26 cellular contexts compared by ENCODE assay signal in genomic region chr16:87254271-87254670, GRCh38.
"Had no signal": no experiment of that assay in that cellular context is flagged by ENCODE, and none has a peak within 500 bp of the region (broad histone marks: within the 10 kb centered on the region; RNA-seq: fewer than 3 reads in every experiment).

No MANE protein-coding gene starts in this region.

- H3K27me3 ChIP-seq: brain microvascular endothelial cell, gastroesophageal sphincter had no signal

- H3K4me1 Mint-ChIP-seq: activated CD4-positive, alpha-beta T cell treated with anti-CD3 and anti-CD28 coated beads for 36 hours; activated CD4-positive, alpha-beta T cell treated with anti-CD3 and anti-CD28 coated beads, Interleukin-2, amount 10 ng/mL, durations not matched to agents 7 days and 5 days; central memory CD8-positive, alpha-beta T cell had no signal

- H3K9me3 ChIP-seq: esophagus squamous epithelium, gastroesophageal sphincter had no signal

- H3K4me3 ChIP-seq: esophagus squamous epithelium, gastroesophageal sphincter had no signal

- H3K27ac ChIP-seq: brain microvascular endothelial cell, epithelial cell of prostate, esophagus squamous epithelium, gastroesophageal sphincter had no signal

- H3K27me3 Mint-ChIP-seq: activated CD4-positive, alpha-beta memory T cell treated with anti-CD3 and anti-CD28 coated beads, Interleukin-2, amount 10 ng/mL, durations not matched to agents 7 days and 5 days; activated CD4-positive, alpha-beta T cell treated with anti-CD3 and anti-CD28 coated beads for 36 hours; activated CD4-positive, alpha-beta T cell treated with anti-CD3 and anti-CD28 coated beads, Interleukin-2, amount 10 ng/mL, durations not matched to agents 7 days and 5 days; activated naive CD8-positive, alpha-beta T cell; central memory CD8-positive, alpha-beta T cell; effector memory CD8-positive, alpha-beta T cell had no signal

- ATAC-seq: activated CD4-positive, alpha-beta T cell treated with anti-CD3 and anti-CD28 coated beads for 36 hours; activated T-cell treated with anti-CD3 and anti-CD28 coated beads, Interleukin-2, amount 50 U/mL, for 4 hours; effector memory CD8-positive, alpha-beta T cell; gastroesophageal sphincter had no signal

- H3K4me3 Mint-ChIP-seq: activated CD4-positive, alpha-beta memory T cell treated with anti-CD3 and anti-CD28 coated beads, Interleukin-2, amount 10 ng/mL, durations not matched to agents 7 days and 5 days; activated CD4-positive, alpha-beta T cell treated with anti-CD3 and anti-CD28 coated beads for 36 hours; activated CD4-positive, alpha-beta T cell treated with anti-CD3 and anti-CD28 coated beads, Interleukin-2, amount 10 ng/mL, durations not matched to agents 7 days and 5 days; activated naive CD8-positive, alpha-beta T cell; activated T-cell treated with anti-CD3 and anti-CD28 coated beads, Interleukin-2, amount 50 U/mL, for 4 hours; activated T-helper 1 cell treated with anti-CD3 and anti-CD28 coated beads, Interleukin-12 subunit alpha, Interleukin-12 subunit beta, Interleukin-2, Interleukin-4 antibody, amounts not matched to agents 30 ng/mL and 10 ng/mL and 1 ng/mL, durations not matched to agents 14 hours and 24 hours and 36 hours; central memory CD8-positive, alpha-beta T cell; effector memory CD8-positive, alpha-beta T cell had no signal

- DNase-seq: activated CD4-positive, alpha-beta memory T cell treated with anti-CD3 and anti-CD28 coated beads, Interleukin-2, amount 10 ng/mL, durations not matched to agents 7 days and 5 days; activated CD4-positive, alpha-beta T cell treated with anti-CD3 and anti-CD28 coated beads for 36 hours; activated CD4-positive, alpha-beta T cell treated with anti-CD3 and anti-CD28 coated beads, Interleukin-2, amount 10 ng/mL, durations not matched to agents 7 days and 5 days; activated CD4-positive, alpha-beta T cell treated with anti-CD3 and anti-CD28 coated beads, Interleukin-2, amount 50 U/mL, for 4 hours; activated CD4-positive, CD25-positive, alpha-beta regulatory T cell; activated CD4-positive, CD25-positive, alpha-beta regulatory T cell treated with anti-CD3 and anti-CD28 coated beads, Interleukin-2, amount 50 U/mL, for 72 hours; activated gamma-delta T cell treated with Interleukin-2 at 50 U/mL for 16 hours; activated naive CD4-positive, alpha-beta T cell treated with anti-CD3 and anti-CD28 coated beads, Interleukin-2, amount 50 U/mL, for 16 hours; activated naive CD4-positive, alpha-beta T cell treated with Interleukin-2 at 50 U/mL for 16 hours; activated T-cell treated with anti-CD3 and anti-CD28 coated beads, Interleukin-2, amount 50 U/mL, for 4 hours; amniotic stem cell; anterior cingulate cortex; brain microvascular endothelial cell; cortex of kidney; dermis blood vessel endothelial cell; effector CD4-positive, alpha-beta T cell; effector memory CD8-positive, alpha-beta T cell; esophagus squamous epithelium; foreskin melanocyte; T-helper 2 cell had no signal

- H3K4me1 ChIP-seq: esophagus squamous epithelium, gastroesophageal sphincter had no signal

- H3K27ac Mint-ChIP-seq: activated CD4-positive, alpha-beta memory T cell treated with anti-CD3 and anti-CD28 coated beads, Interleukin-2, amount 10 ng/mL, durations not matched to agents 7 days and 5 days; activated CD4-positive, alpha-beta T cell treated with anti-CD3 and anti-CD28 coated beads for 36 hours; activated CD4-positive, alpha-beta T cell treated with anti-CD3 and anti-CD28 coated beads, Interleukin-2, amount 10 ng/mL, durations not matched to agents 7 days and 5 days; activated naive CD8-positive, alpha-beta T cell; activated T-helper 1 cell treated with anti-CD3 and anti-CD28 coated beads, Interleukin-12 subunit alpha, Interleukin-12 subunit beta, Interleukin-2, Interleukin-4 antibody, amounts not matched to agents 30 ng/mL and 10 ng/mL and 1 ng/mL, durations not matched to agents 14 hours and 24 hours and 36 hours; activated T-helper 2 cell treated with anti-CD3 and anti-CD28 coated beads, Interferon-gamma antibody, Interleukin-2, Interleukin-4, amounts not matched to agents 10 μg/mL and 5 μg/mL and 100 μg/mL, durations not matched to agents 14 hours and 24 hours and 36 hours; effector memory CD8-positive, alpha-beta T cell had no signal

- H3K9me3 Mint-ChIP-seq: activated CD4-positive, alpha-beta memory T cell treated with anti-CD3 and anti-CD28 coated beads, Interleukin-2, amount 10 ng/mL, durations not matched to agents 7 days and 5 days; activated CD4-positive, alpha-beta T cell treated with anti-CD3 and anti-CD28 coated beads, Interleukin-2, amount 10 ng/mL, durations not matched to agents 7 days and 5 days; activated T-cell treated with anti-CD3 and anti-CD28 coated beads, Interleukin-2, amount 50 U/mL, for 4 hours; activated T-helper 1 cell treated with anti-CD3 and anti-CD28 coated beads, Interleukin-12 subunit alpha, Interleukin-12 subunit beta, Interleukin-2, Interleukin-4 antibody, amounts not matched to agents 30 ng/mL and 10 ng/mL and 1 ng/mL, durations not matched to agents 14 hours and 24 hours and 36 hours; central memory CD8-positive, alpha-beta T cell; effector memory CD8-positive, alpha-beta T cell had no signal

- H3K36me3 ChIP-seq: brain microvascular endothelial cell, esophagus squamous epithelium, gastroesophageal sphincter had no signal
